18 cellular contexts compared by ENCODE assay signal in the genomic region with DNA sequence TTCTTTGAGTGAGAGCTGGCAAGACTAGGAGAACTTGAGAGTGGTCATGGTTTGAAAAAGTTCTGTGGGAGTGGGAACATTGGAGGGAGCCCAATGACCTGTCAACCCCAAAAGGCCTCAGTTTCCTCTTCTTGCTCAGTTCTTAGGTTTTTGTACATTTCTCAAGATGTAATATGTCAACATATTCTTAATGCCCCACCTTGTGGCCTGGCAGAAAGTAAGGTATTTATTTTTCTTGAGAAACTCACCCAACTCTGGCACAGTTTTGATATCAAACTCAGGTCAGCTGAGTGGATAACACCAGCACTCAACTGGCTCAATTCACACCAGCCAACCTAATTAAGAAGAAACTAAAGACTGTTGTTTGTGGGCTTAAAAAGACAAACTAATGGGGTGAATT.
"Had no signal": no experiment of that assay in that cellular context is flagged by ENCODE, and none has a peak within 500 bp of the region (broad histone marks: within the 10 kb centered on the region; RNA-seq: fewer than 3 reads in every experiment).

No MANE protein-coding gene starts in this region.

- H3K36me3 Mint-ChIP-seq: natural killer cell, WTC11 had no signal

- H3K4me1 Mint-ChIP-seq: activated CD4-positive, alpha-beta T cell treated with anti-CD3 and anti-CD28 coated beads, Interleukin-2, amount 10 ng/mL, durations not matched to agents 24 days and 14 days; natural killer cell; WTC11 had no signal

- H3K9me3 Mint-ChIP-seq: activated CD4-positive, alpha-beta T cell treated with anti-CD3 and anti-CD28 coated beads, Interleukin-2, amount 10 ng/mL, durations not matched to agents 24 days and 14 days; activated T-helper 2 cell treated with anti-CD3 and anti-CD28 coated beads, Interferon-gamma antibody, Interleukin-2, Interleukin-4, amounts not matched to agents 10 μg/mL and 5 μg/mL and 100 μg/mL, durations not matched to agents 14 hours and 24 hours and 36 hours; T-helper 1 cell treated with Interleukin-12 subunit alpha and Interleukin-12 subunit beta and Interleukin-4 antibody, amounts not matched to agents 30 μg/mL and 1 μg/mL, for 36 hours had no signal

- H3K4me3 Mint-ChIP-seq: activated CD4-positive, alpha-beta T cell treated with anti-CD3 and anti-CD28 coated beads, Interleukin-2, amount 10 ng/mL, durations not matched to agents 24 days and 14 days; natural killer cell; T-helper 1 cell treated with Interleukin-12 subunit alpha and Interleukin-12 subunit beta and Interleukin-4 antibody, amounts not matched to agents 30 μg/mL and 1 μg/mL, for 36 hours; WTC11 had no signal

- H3K4me3 ChIP-seq: colonic mucosa, heart left ventricle, mucosa of descending colon, transverse colon had no signal

- H3K27ac ChIP-seq: colonic mucosa, heart left ventricle, transverse colon had no signal

- H3K27me3 Mint-ChIP-seq: activated CD4-positive, alpha-beta T cell treated with anti-CD3 and anti-CD28 coated beads, Interleukin-2, amount 10 ng/mL, durations not matched to agents 24 days and 14 days had no signal

- H3K9me3 ChIP-seq: colonic mucosa, mucosa of descending colon, transverse colon had no signal

- H3K36me3 ChIP-seq: colonic mucosa, heart left ventricle, transverse colon had no signal

- ATAC-seq: heart left ventricle, left lobe of liver, mucosa of descending colon, natural killer cell, WTC11 had no signal

- H3K27me3 ChIP-seq: colonic mucosa, heart left ventricle, transverse colon had no signal

- H3K27ac Mint-ChIP-seq: activated CD4-positive, alpha-beta T cell treated with anti-CD3 and anti-CD28 coated beads, Interleukin-2, amount 10 ng/mL, durations not matched to agents 24 days and 14 days; activated T-helper 2 cell treated with anti-CD3 and anti-CD28 coated beads, Interferon-gamma antibody, Interleukin-2, Interleukin-4, amounts not matched to agents 10 μg/mL and 5 μg/mL and 100 μg/mL, durations not matched to agents 14 hours and 24 hours and 36 hours; natural killer cell; T-helper 1 cell treated with Interleukin-12 subunit alpha and Interleukin-12 subunit beta and Interleukin-4 antibody, amounts not matched to agents 30 μg/mL and 1 μg/mL, for 36 hours; WTC11 had no signal

- H3K4me1 ChIP-seq: colonic mucosa, heart left ventricle, transverse colon had no signal

- DNase-seq: activated CD4-positive, alpha-beta T cell treated with anti-CD3 and anti-CD28 coated beads, Interleukin-2, amount 10 ng/mL, durations not matched to agents 24 days and 14 days; activated naive CD4-positive, alpha-beta T cell treated with anti-CD3 and anti-CD28 coated beads, Interleukin-2, amount 50 U/mL, for 16 hours; amniotic stem cell; colonic mucosa; effector CD8-positive, alpha-beta T cell; erythroblast; heart left ventricle; islet precursor cell; mucosa of descending colon; natural killer cell; stimulated activated CD4-positive, alpha-beta T cell treated with anti-CD3 and anti-CD28 coated beads, Interleukin-12 subunit alpha, Interleukin-12 subunit beta, amount 100 ng/mL, for 4 hours; stimulated activated naive CD4-positive, alpha-beta T cell; substantia nigra; transverse colon had no signal
